ENCODE assay signal across 13 cellular contexts in genomic region chr6:7114744-7115451, GRCh38. TPM values are rescaled to one million over a fixed set of nuclear protein-coding genes. Genes with fewer than 3 reads are reported as not detected.
DNase-seq lines count a peak whose midpoint lies in the region; ATAC-seq and TF ChIP-seq lines count a peak whose summit lies in the region.
"Had no signal": no experiment of that assay in that cellular context is flagged by ENCODE, and none has a peak within 500 bp of the region (broad histone marks: within the 10 kb centered on the region; RNA-seq: fewer than 3 reads in every experiment).

No MANE protein-coding gene starts in this region.

- H3K9me3 Mint-ChIP-seq in nephron (no peaks in the 10 kb centered on the region), chondrocyte (ENCODE audit: low read depth) (no peaks in the 10 kb centered on the region)
- H3K9me3 Mint-ChIP-seq: natural killer cell treated with Interleukin-12 subunit alpha and Interleukin-12 subunit beta and Interleukin-15 and Interleukin-18, amount 100 ng/mL, for 72 hours had no signal

- no peaks in the 10 kb centered on the region for H3K27me3 ChIP-seq in heart left ventricle
- H3K27me3 ChIP-seq in duodenal mucosa (ENCODE audit: control insufficient read depth in 1 of 2, insufficient read depth in 2 of 2, low read length in 2 of 2), result no peaks in the 10 kb centered on the region

- peaks cover 4% of the 10 kb centered on the region for H3K36me3 Mint-ChIP-seq in nephron (ENCODE audit: low read depth)
- no peaks in the 10 kb centered on the region for H3K36me3 Mint-ChIP-seq in chondrocyte (ENCODE audit: low read depth)
- H3K36me3 Mint-ChIP-seq: natural killer cell treated with Interleukin-12 subunit alpha and Interleukin-12 subunit beta and Interleukin-15 and Interleukin-18, amount 100 ng/mL, for 72 hours had no signal

- peaks cover 4 to 86% (median 61%) of the 10 kb centered on the region in 12 donors for H3K4me1 ChIP-seq in heart left ventricle
- H3K4me1 ChIP-seq in duodenal mucosa (ENCODE audit: control insufficient read depth in 1 of 2, insufficient read depth in 2 of 2, low read length in 2 of 2), result peaks cover 45 to 74% of the 10 kb centered on the region in 2 donors

- H3K9me3 ChIP-seq in heart left ventricle, result no peaks in the 10 kb centered on the region
- H3K9me3 ChIP-seq in duodenal mucosa (ENCODE audit: control insufficient read depth in 1 of 2, low read length in 2 of 2), result no peaks in the 10 kb centered on the region
- H3K9me3 ChIP-seq: SK-N-SH had no signal

- intact Hi-C loops in left ventricle myocardium superior (cut with micrococcal nuclease) (no loop called here), heart left ventricle (cut with DNase I) (loop anchor here in 3 of 10 donors (10.0 kb wide), 2 partner anchors 100 to 110 kb away; no protein-coding TSS in a partner anchor), posterior cingulate gyrus (cut with DNase I) (no loop called here)

- H3K27ac Mint-ChIP-seq in nephron, result peak overlapping the region; percentile 29 to 68 (median 49)
- no peak overlapping the region for H3K27ac Mint-ChIP-seq in chondrocyte (ENCODE audit: unreplicated experiment)

- TF ChIP-seq CTCF in heart left ventricle (IDR thresholded peaks at IDR 0.05) (no peak), nephron (IDR thresholded peaks at IDR 0.05; ENCODE audit: unreplicated experiment in 3 of 3) (no peak), chondrocyte (IDR thresholded peaks at IDR 0.05) (no peak)

- H3K4me1 Mint-ChIP-seq in nephron (peaks cover 73% of the 10 kb centered on the region), chondrocyte (ENCODE audit: low read depth) (peaks cover 58% of the 10 kb centered on the region)

- peak overlapping the region; percentile 21 to 45 for H3K9ac ChIP-seq in duodenal mucosa (ENCODE audit: low read depth in 1 of 2, low read length in 2 of 2)
- H3K9ac ChIP-seq: SK-N-SH had no signal

- H3K4me3 ChIP-seq in heart left ventricle, result no peak overlapping the region
- peak overlapping the region; percentile 28 to 51 for H3K4me3 ChIP-seq in duodenal mucosa (ENCODE audit: low read depth in 1 of 2, low read length in 2 of 2)

- ATAC-seq in left ventricle myocardium superior (peak; percentile 19), heart left ventricle (no peak)
- ATAC-seq: natural killer cell treated with Interleukin-12 subunit alpha and Interleukin-12 subunit beta and Interleukin-15 and Interleukin-18, amount 100 ng/mL, for 72 hours had no signal

- H3K4me3 Mint-ChIP-seq in nephron, result peak overlapping the region in 2 of 3 experiments; percentile 54 to 67
- H3K4me3 Mint-ChIP-seq in chondrocyte (ENCODE audit: unreplicated experiment), result no peak overlapping the region

- no peaks in the 10 kb centered on the region for H3K36me3 ChIP-seq in heart left ventricle
- H3K36me3 ChIP-seq in duodenal mucosa (ENCODE audit: control insufficient read depth in 1 of 2, insufficient read depth in 2 of 2, low read length in 2 of 2), result no peaks in the 10 kb centered on the region

- peaks cover 3% of the 10 kb centered on the region for H3K27me3 Mint-ChIP-seq in nephron (ENCODE audit: low read depth)
- H3K27me3 Mint-ChIP-seq in chondrocyte (ENCODE audit: low read depth), result no peaks in the 10 kb centered on the region
- H3K27me3 Mint-ChIP-seq: natural killer cell treated with Interleukin-12 subunit alpha and Interleukin-12 subunit beta and Interleukin-15 and Interleukin-18, amount 100 ng/mL, for 72 hours had no signal

- 56 to 62% (median 58%) methylated on average over 9 of the region's 9 CpGs for WGBS in heart left ventricle, 4 donors

- TF ChIP-seq POLR2A in heart left ventricle (IDR thresholded peaks at IDR 0.05), result no peak

- DNase-seq in left ventricle myocardium superior, result no peak
- DNase-seq in heart left ventricle, result no peak
- DNase-seq in chondrocyte (ENCODE audit: low spot score), result no peak
- DNase-seq in posterior cingulate gyrus, result no peak
- DNase-seq in NAMALWA (ENCODE audit: low spot score), result no peak
- DNase-seq in occipital lobe (lab: John Stamatoyannopoulos, UW), result no peak
- DNase-seq: activated CD4-positive, CD25-positive, alpha-beta regulatory T cell; activated T-cell treated with anti-CD3 and anti-CD28 coated beads for 4 hours; MM.1S; SK-N-SH had no signal

- H3K27ac ChIP-seq in heart left ventricle (peak overlapping the region in 6 of 12 donors; percentile 12 to 66 (median 32)), duodenal mucosa (ENCODE audit: low read depth, low read length) (peak overlapping the region; percentile 53)

RNA-seq across cellular contexts. Expression of gene RREB1, which starts 7.1 kb away (rescaled TPM):
- total RNA-seq in left ventricle myocardium superior, result 36.2 TPM
- 10 to 100 TPM; 28.6 to 49.4 (median 40.1) TPM for total RNA-seq in heart left ventricle
- polyA plus RNA-seq in heart left ventricle, result 1 to 10 TPM; 8.7 to 9.1 TPM
- total RNA-seq in chondrocyte, result 25.7 to 29.5 TPM (median 28.4 TPM) in 3 replicates
- total RNA-seq in occipital lobe, result 1.4 TPM

Comparison
In these comparisons a context has a peak if more than half of its experiments do, and no peak if none do; other contexts are left out.
1. H3K4me3 ChIP-seq: peak in duodenal mucosa (2 of 2); none in heart left ventricle (0 of 12).
2. RNA of gene RREB1, which starts 7.1 kb away (total RNA-seq): 28.6 to 49.4 TPM in heart left ventricle, 36.2 TPM in left ventricle myocardium superior (single experiment) and 25.7 to 29.5 TPM in chondrocyte; 1.4 TPM in occipital lobe (single experiment); every median in the first group is over 10 times any median in the second.